In genomic region chr6:89080281-89081128, GRCh38 we compare ENCODE assay signal across 8 cellular contexts. TPM values are rescaled to one million over a fixed set of nuclear protein-coding genes. Genes with fewer than 3 reads are reported as not detected.
DNase-seq lines count a peak whose midpoint lies in the region; ATAC-seq, FAIRE-seq and TF ChIP-seq lines count a peak whose summit lies in the region.

Gene PNRC1 (plus strand): TSS chr6:89080751. CDS start chr6:89080895, 144 bp downstream.

- CTCF ChIA-PET in Calu3 (lab: Charles Lee): interaction anchor here (0.7 to 2.4 kb wide), 8 partner anchors 13 to 291 kb away, joined by 3 to 38 read pairs (median 6); partner anchors contain the start of gene RNGTT

- H3K27ac ChIP-seq in HUES64 (ENCODE audit: low read depth, low read length) (peak within 1 kb of the TSS; percentile 96), OCI-LY1 (ENCODE audit: low read depth, low read length, poor library complexity, severe bottlenecking) (peak within 1 kb of the TSS; percentile 91)

- peak within 1 kb of the TSS; percentile 87 for H3K9ac ChIP-seq in HUES64 (ENCODE audit: low read depth, low read length)
- peak within 1 kb of the TSS; percentile 99 for H3K9ac ChIP-seq in OCI-LY1 (ENCODE audit: low read length)

- no peaks in the 10 kb centered on the region for H3K9me3 ChIP-seq in HUES64 (ENCODE audit: insufficient read depth, low read depth, low read length)
- no peaks in the 10 kb centered on the region for H3K9me3 ChIP-seq in OCI-LY1 (ENCODE audit: low read length)

- peak within 1 kb of the TSS; percentile 87 for H3K27ac Mint-ChIP-seq in Calu3 (ENCODE audit: unreplicated experiment)
- H3K27ac Mint-ChIP-seq in mesothelial cell of epicardium: peak within 1 kb of the TSS; percentile 99

- peak within 1 kb of the TSS; percentile 73 for H2AFZ ChIP-seq in OCI-LY1 (ENCODE audit: low read length)

- BruUV-seq in Calu3 (replicated peaks; lab: Mats Ljungman, UMichigan): TSS peak; percentile 18

- H3K4me3 Mint-ChIP-seq in Calu3 (ENCODE audit: low read depth, unreplicated experiment): peak within 1 kb of the TSS; percentile 86
- H3K4me3 Mint-ChIP-seq in mesothelial cell of epicardium: peak within 1 kb of the TSS; percentile 90

- TF ChIP-seq CTCF in Calu3 (IDR thresholded peaks at IDR 0.05; ENCODE audit: unreplicated experiment) (no peak), OCI-LY1 (IDR thresholded peaks at IDR 0.05; ENCODE audit: low read length) (no peak), mesothelial cell of epicardium (IDR thresholded peaks at IDR 0.05; ENCODE audit: unreplicated experiment) (no peak)

- H3K36me3 Mint-ChIP-seq in Calu3 (ENCODE audit: insufficient read depth, unreplicated experiment) (peaks cover 62% of the 10 kb centered on the region), mesothelial cell of epicardium (peaks cover 18% of the 10 kb centered on the region)

- H3K27me3 Mint-ChIP-seq in Calu3 (ENCODE audit: unreplicated experiment) (no peaks in the 10 kb centered on the region), mesothelial cell of epicardium (ENCODE audit: low read depth) (no peaks in the 10 kb centered on the region)

- peak; percentile 73 for ATAC-seq in GM21447 (IDR thresholded peaks at IDR 0.05; ENCODE audit: unreplicated experiment)

- peaks cover 28% of the 10 kb centered on the region for H3K79me2 ChIP-seq in OCI-LY1 (ENCODE audit: insufficient read depth, low read length)

- WGBS in HUES64: under 1% methylated on average over 61 of the region's 63 CpGs

- intact Hi-C loops in Calu3 (cut with micrococcal nuclease; ENCODE audit: unreplicated experiment): loop anchor here (5.0 kb wide), 1 partner anchor 42 kb away; no protein-coding TSS in a partner anchor

- peaks cover 4% of the 10 kb centered on the region; the same call in 1 of the 2 replicates for H4K20me1 ChIP-seq in OCI-LY1 (ENCODE audit: insufficient read depth, low read length)

- DNase-seq in Calu3 (peak; percentile 99), mesothelial cell of epicardium (ENCODE audit: low spot score in 2 of 2, unreplicated experiment in 2 of 2) (peak; percentile 100)
- DNase-seq in activated CD8-positive, alpha-beta memory T cell treated with anti-CD3 and anti-CD28 coated beads, Interleukin-2, amount 50 U/mL, for 4 hours: peak; percentile 100
- DNase-seq in stimulated activated CD8-positive, alpha-beta memory T cell treated with anti-CD3 and anti-CD28 coated beads, Interleukin-15, amount 100 ng/mL, for 48 hours (ENCODE audit: low read depth in 2 of 2): peak; percentile 100

- peak within 1 kb of the TSS; percentile 85 for H3K4me3 ChIP-seq in HUES64 (ENCODE audit: low read length)
- H3K4me3 ChIP-seq in OCI-LY1 (ENCODE audit: low read depth, low read length, poor library complexity, severe bottlenecking): peak within 1 kb of the TSS; percentile 86

- no peaks in the 10 kb centered on the region for H3K9me2 ChIP-seq in OCI-LY1 (ENCODE audit: low read depth, low read length)

- no peaks in the 10 kb centered on the region for H3F3A ChIP-seq in OCI-LY1 (ENCODE audit: insufficient read depth, low read length)

- H3K36me3 ChIP-seq in HUES64 (ENCODE audit: insufficient read depth, low read length) (peaks cover 16% of the 10 kb centered on the region), OCI-LY1 (ENCODE audit: insufficient read depth, low read length) (peaks cover 38% of the 10 kb centered on the region)

- peaks cover 39% of the 10 kb centered on the region for H3K4me1 ChIP-seq in HUES64 (ENCODE audit: insufficient read depth, low read length)
- H3K4me1 ChIP-seq in OCI-LY1 (ENCODE audit: insufficient read depth, low read length, severe bottlenecking): peaks cover 23% of the 10 kb centered on the region

- H3K4me1 Mint-ChIP-seq in Calu3 (ENCODE audit: low read depth, unreplicated experiment) (peaks cover 10% of the 10 kb centered on the region), mesothelial cell of epicardium (peaks cover 27% of the 10 kb centered on the region)

- peak within 1 kb of the TSS; percentile 96 for H3K4me2 ChIP-seq in OCI-LY1 (ENCODE audit: low read length)

- H3K9me3 Mint-ChIP-seq in Calu3 (ENCODE audit: low read depth, unreplicated experiment) (no peaks in the 10 kb centered on the region), mesothelial cell of epicardium (no peaks in the 10 kb centered on the region)

- FAIRE-seq in endometrium (lab: Jason Lieb, UNC): peak; percentile 91

- H3K27me3 ChIP-seq in HUES64 (ENCODE audit: insufficient read depth, low read length): no peaks in the 10 kb centered on the region
- no peaks in the 10 kb centered on the region; the same call in 1 of the 2 replicates for H3K27me3 ChIP-seq in OCI-LY1 (ENCODE audit: insufficient read depth, low read length)

RNA-seq across cellular contexts. Expression of gene PNRC1, which starts in this region (rescaled TPM):
- 45.4 and 46.2 TPM in 2 replicates for total RNA-seq in Calu3 (2022)
- 20.1 TPM for polyA plus RNA-seq in HUES64 (2013, experiment 1 of 2)
- polyA plus RNA-seq in HUES64 (2013, experiment 2 of 2): 30.3 TPM
- 184 to 206 TPM (median 190 TPM) in 3 replicates for total RNA-seq in mesothelial cell of epicardium

Comparison
In these comparisons a context has a peak if more than half of its experiments do, and no peak if none do; other contexts are left out.
1. Peak in every context shown above with its lines: DNase-seq, ATAC-seq, H3K4me3 ChIP-seq and H3K27ac ChIP-seq.